In the genomic region with DNA sequence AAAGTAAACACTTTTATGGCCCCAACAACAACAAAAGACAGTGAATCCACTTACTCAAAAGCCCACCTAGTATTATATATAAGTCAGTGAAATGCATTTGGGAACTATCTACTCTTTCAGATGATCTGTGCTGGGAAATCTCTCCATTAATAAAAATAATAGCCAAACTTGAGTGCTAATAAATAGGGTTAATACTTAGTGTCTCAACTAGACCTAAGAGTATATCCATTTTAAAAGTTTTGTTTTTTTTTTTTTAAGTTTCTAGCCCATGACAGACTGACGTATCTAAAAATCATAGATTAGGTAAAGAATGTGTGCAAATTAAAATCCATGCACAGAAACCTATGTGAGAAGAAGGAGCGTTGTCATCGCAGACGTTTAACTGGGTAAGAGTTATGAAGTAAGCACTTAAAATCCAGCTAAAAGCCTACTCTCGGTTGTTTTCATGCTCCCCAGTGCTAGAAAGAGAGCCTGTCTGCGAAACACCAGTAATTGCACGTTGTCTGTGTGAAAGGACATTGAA, we compare ENCODE assay signal across 8 cellular contexts.
DNase-seq lines count a peak whose midpoint lies in the region; ATAC-seq and TF ChIP-seq lines count a peak whose summit lies in the region.

No MANE protein-coding gene starts in this region.

- H4K20me1 ChIP-seq in BLaER1 treated with 17β-estradiol and CSF1 and Interleukin-3, amounts not matched to agents 10 nM and 100 nM: no peaks in the 10 kb centered on the region

- no peak for TF ChIP-seq CTCF in LNCaP clone FGC (IDR thresholded peaks at IDR 0.05; ENCODE audit: control insufficient read depth, extremely low read depth, insufficient read depth)
- no peak for TF ChIP-seq CTCF in neural crest cell (conservative IDR thresholded peaks at IDR 0.05)

- H3K4me3 Mint-ChIP-seq in neural crest cell: peak overlapping the region; percentile 83

- no peaks in the 10 kb centered on the region for H3K9me3 Mint-ChIP-seq in neural crest cell

- DNase-seq in LNCaP clone FGC (ENCODE audit: low read depth) (no peak), neural crest cell (ENCODE audit: low read depth, low spot score) (no peak), iPS-NIHi7 (ENCODE audit: extremely low spot score) (no peak), NCI-H2196 (lab: John Stamatoyannopoulos, UW; ENCODE audit: unreplicated experiment) (no peak), head of caudate nucleus (no peak)

- H3K27me3 Mint-ChIP-seq in neural crest cell (ENCODE audit: low read depth): no peaks in the 10 kb centered on the region

- peaks cover 48% of the 10 kb centered on the region for H3K4me1 Mint-ChIP-seq in neural crest cell

- peak overlapping the region in 9 of 11 experiments; percentile 57 to 83 (median 74); a peak in 18 of 22 replicates for H3K27ac ChIP-seq in BLaER1 treated with 17β-estradiol and CSF1 and Interleukin-3, amounts not matched to agents 10 nM and 100 nM
- H3K27ac ChIP-seq in duodenal mucosa (ENCODE audit: low read depth, low read length): peak overlapping the region; percentile 23

- peak overlapping the region; percentile 98 for H3K27ac Mint-ChIP-seq in neural crest cell (ENCODE audit: unreplicated experiment)

- H3K36me3 Mint-ChIP-seq in neural crest cell (ENCODE audit: low read depth): no peaks in the 10 kb centered on the region

- intact Hi-C loops in head of caudate nucleus (cut with DNase I): loop anchor here (5.0 to 10.0 kb wide), 2 partner anchors 85 to 87 kb away; partner anchors contain the start of gene PELI1

- H3K4me3 ChIP-seq in BLaER1 treated with 17β-estradiol and CSF1 and Interleukin-3, amounts not matched to agents 10 nM and 100 nM: peak overlapping the region; percentile 46 to 63 (median 52)
- H3K4me3 ChIP-seq in LNCaP clone FGC (ENCODE audit: low read depth, low read length) (peak overlapping the region; percentile 6; the same call in 1 of the 2 replicates), duodenal mucosa (ENCODE audit: low read depth in 1 of 2, low read length in 2 of 2) (peak overlapping the region; percentile 76 to 79)

- H3K27me3 ChIP-seq in BLaER1 treated with 17β-estradiol and CSF1 and Interleukin-3, amounts not matched to agents 10 nM and 100 nM: no peaks in the 10 kb centered on the region
- H3K27me3 ChIP-seq in duodenal mucosa (ENCODE audit: control insufficient read depth in 1 of 2, insufficient read depth in 2 of 2, low read length in 2 of 2): no peaks in the 10 kb centered on the region

- no peaks in the 10 kb centered on the region for H3K36me3 ChIP-seq in BLaER1 treated with 17β-estradiol and CSF1 and Interleukin-3, amounts not matched to agents 10 nM and 100 nM
- H3K36me3 ChIP-seq in duodenal mucosa (ENCODE audit: control insufficient read depth in 1 of 2, insufficient read depth in 2 of 2, low read length in 2 of 2): no peaks in the 10 kb centered on the region

- H3K9ac ChIP-seq in BLaER1 treated with 17β-estradiol and CSF1 and Interleukin-3, amounts not matched to agents 10 nM and 100 nM: peak overlapping the region; percentile 57 to 81 (median 69); a peak in 20 of 22 replicates
- peak overlapping the region; percentile 51 to 63 for H3K9ac ChIP-seq in duodenal mucosa (ENCODE audit: low read depth in 1 of 2, low read length in 2 of 2)

- H3K4me2 ChIP-seq in BLaER1 treated with 17β-estradiol and CSF1 and Interleukin-3, amounts not matched to agents 10 nM and 100 nM: peak overlapping the region; percentile 70 to 93 (median 86)

- ATAC-seq in GM21576 (IDR thresholded peaks at IDR 0.05; ENCODE audit: unreplicated experiment): no peak

- no peaks in the 10 kb centered on the region for H3K9me3 ChIP-seq in BLaER1 treated with 17β-estradiol and CSF1 and Interleukin-3, amounts not matched to agents 10 nM and 100 nM (replicated peaks in 1 of 11)
- no peaks in the 10 kb centered on the region for H3K9me3 ChIP-seq in duodenal mucosa (ENCODE audit: control insufficient read depth in 1 of 2, low read length in 2 of 2)

- H3K4me1 ChIP-seq in BLaER1 treated with 17β-estradiol and CSF1 and Interleukin-3, amounts not matched to agents 10 nM and 100 nM: peaks cover 13 to 55% (median 18%) of the 10 kb centered on the region in 10 experiments
- H3K4me1 ChIP-seq in duodenal mucosa (ENCODE audit: control insufficient read depth in 1 of 2, insufficient read depth in 2 of 2, low read length in 2 of 2): peaks cover 0 to 7% of the 10 kb centered on the region in 2 donors

Comparison
In these comparisons a context has a peak if more than half of its experiments do, and no peak if none do; other contexts are left out.
1. H3K4me3 ChIP-seq: peak in every context shown above with its lines; median percentile 78 in duodenal mucosa; 52 in BLaER1 treated with 17β-estradiol and CSF1 and Interleukin-3, amounts not matched to agents 10 nM and 100 nM; 6 in LNCaP clone FGC.